9 cellular contexts compared by ENCODE assay signal in the genomic region with DNA sequence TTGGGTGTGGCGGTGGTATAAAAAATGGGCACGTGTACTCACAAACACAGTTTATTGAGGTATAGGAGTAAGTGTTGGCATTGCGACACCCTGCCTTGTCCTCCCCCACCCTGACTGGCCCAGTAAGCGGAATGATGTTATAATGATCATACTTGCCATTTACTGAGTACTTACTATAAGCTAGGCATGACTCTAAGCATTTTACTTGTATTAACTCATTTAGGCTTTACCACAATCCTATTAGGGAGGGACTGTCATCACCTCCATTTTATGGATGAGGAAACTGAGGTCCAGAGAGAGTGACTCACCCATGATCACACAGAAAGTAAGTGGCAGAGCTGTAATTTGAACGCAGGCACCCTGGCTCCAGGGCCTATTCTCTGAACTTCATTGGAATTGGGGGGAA. TPM values are rescaled to one million over a fixed set of nuclear protein-coding genes. Genes with fewer than 3 reads are reported as not detected.
DNase-seq lines count a peak whose midpoint lies in the region; ATAC-seq and TF ChIP-seq lines count a peak whose summit lies in the region.
"Had no signal": no experiment of that assay in that cellular context is flagged by ENCODE, and none has a peak within 500 bp of the region (broad histone marks: within the 10 kb centered on the region; RNA-seq: fewer than 3 reads in every experiment).

No MANE protein-coding gene starts in this region.

- H4K20me1 ChIP-seq in DND-41 (ENCODE audit: insufficient read depth, low read length): no peaks in the 10 kb centered on the region

- H3K27me3 ChIP-seq in DND-41 (ENCODE audit: insufficient read depth, low read length, poor library complexity) (no peaks in the 10 kb centered on the region), dorsolateral prefrontal cortex (peaks cover 0 to 21% (median 0%) of the 10 kb centered on the region in 45 donors), psoas muscle (ENCODE audit: insufficient read depth in 3 of 3, low read length in 2 of 3) (no peaks in the 10 kb centered on the region)

- intact Hi-C loops in dorsolateral prefrontal cortex (cut with DNase I): no loop called here
- intact Hi-C loops in psoas muscle (cut with DNase I): no loop called here

- peaks cover 75% of the 10 kb centered on the region for H3K4me1 ChIP-seq in DND-41 (ENCODE audit: insufficient read depth, low read length)
- H3K4me1 ChIP-seq in psoas muscle: peaks cover 11% of the 10 kb centered on the region

- TF ChIP-seq CTCF in DND-41 (IDR thresholded peaks at IDR 0.05; ENCODE audit: borderline replicate concordance, extremely low read depth, low read length, poor library complexity, severe bottlenecking) (no peak), dorsolateral prefrontal cortex (IDR thresholded peaks at IDR 0.05 in 54 of 56, conservative IDR thresholded peaks at IDR 0.05 in 2 of 56; ENCODE audit: low read depth in 1 of 56, partially characterized antibody in 56 of 56) (no peak), psoas muscle (IDR thresholded peaks at IDR 0.05) (no peak), omental fat pad (IDR thresholded peaks at IDR 0.05) (no peak)

- ATAC-seq in DND-41 (ENCODE audit: insufficient read depth, low read depth) (no peak), psoas muscle (no peak), HG03521 (IDR thresholded peaks at IDR 0.05; ENCODE audit: unreplicated experiment) (no peak), omental fat pad (ENCODE audit: low FRiP score) (no peak)

- peaks cover 10% of the 10 kb centered on the region; the same call in 1 of the 2 replicates for H3K36me3 ChIP-seq in DND-41 (ENCODE audit: insufficient read depth, low read length)
- no peaks in the 10 kb centered on the region for H3K36me3 ChIP-seq in psoas muscle (ENCODE audit: insufficient read depth in 1 of 2, low read depth in 1 of 2)

- H3K9ac ChIP-seq in DND-41 (ENCODE audit: low read depth, low read length): peak overlapping the region; percentile 78; the same call in 1 of the 2 replicates
- H3K9ac ChIP-seq: KMS-11 had no signal

- H3K4me2 ChIP-seq in DND-41 (ENCODE audit: insufficient read depth, low read length): peak overlapping the region; percentile 81
- H3K4me2 ChIP-seq: KMS-11 had no signal

- H3K9me3 ChIP-seq in DND-41 (ENCODE audit: insufficient read depth, low read length, severe bottlenecking): no peaks in the 10 kb centered on the region
- H3K9me3 ChIP-seq in psoas muscle: no peaks in the 10 kb centered on the region

- peak overlapping the region; percentile 91 for H3K27ac ChIP-seq in DND-41 (ENCODE audit: low read length)
- H3K27ac ChIP-seq in dorsolateral prefrontal cortex: peak overlapping the region in 52 of 59 donors; percentile 12 to 92 (median 70)
- peak overlapping the region; percentile 79 for H3K27ac ChIP-seq in psoas muscle
- H3K27ac ChIP-seq: KMS-11 had no signal

- WGBS in psoas muscle, 3 donors: 81 to 92% (median 85%) methylated on average over 5 of the region's 5 CpGs

- H3K4me3 ChIP-seq in DND-41 (ENCODE audit: low read depth in 1 of 2, low read length in 2 of 2) (peak overlapping the region in 1 of 2 experiments; percentile 75; a peak in 1 of 4 replicates), dorsolateral prefrontal cortex (peak overlapping the region in 35 of 59 donors; percentile 15 to 84 (median 74)), psoas muscle (peak overlapping the region; percentile 79)

- H2AFZ ChIP-seq in DND-41 (ENCODE audit: low read depth, low read length): no peak overlapping the region

- H3K79me2 ChIP-seq in DND-41 (ENCODE audit: insufficient read depth, low read length): peaks cover 58% of the 10 kb centered on the region

- DNase-seq in DND-41 (no peak), NOMO-1 treated with dmso at 0.1 percent for 144 hours (lab: John Stamatoyannopoulos, UW; ENCODE audit: unreplicated experiment) (peak; percentile 24), dorsolateral prefrontal cortex (no peak), psoas muscle (no peak), omental fat pad (ENCODE audit: low spot score) (no peak), DMS79 treated with DMSO at 0.1 percent for 48 hours (lab: John Stamatoyannopoulos, UW) (no peak), NCI-H1092 (lab: John Stamatoyannopoulos, UW) (no peak)

RNA-seq across cellular contexts. Expression of gene SMIM3, which starts 2.3 kb away (rescaled TPM):
- total RNA-seq in dorsolateral prefrontal cortex (10 to 100 TPM in 38 of 120 experiments, 1 to 10 TPM in 82; 4.2 to 37.5 (median 8.9) TPM), psoas muscle (1 to 10 TPM; 6.4 to 7.0 (median 6.8) TPM), omental fat pad (100 to 1,000 TPM; 140 to 211 (median 157) TPM)
- 10 to 100 TPM in 1 of 3 donors, 1 to 10 TPM in 2; 9.6 to 25.5 (median 9.6) TPM for polyA plus RNA-seq in psoas muscle

RNA-seq across cellular contexts. Expression of gene DCTN4, which starts 22.0 kb away (rescaled TPM):
- total RNA-seq in dorsolateral prefrontal cortex: 100 to 1,000 TPM in 28 of 120 experiments, 10 to 100 TPM in 92; 75.7 to 114 (median 94.9) TPM
- total RNA-seq in psoas muscle: 10 to 100 TPM; 50.9 to 81.5 (median 70.6) TPM
- polyA plus RNA-seq in psoas muscle: 10 to 100 TPM; 28.8 to 39.3 (median 31.5) TPM
- 10 to 100 TPM; 52.2 to 84.9 (median 67.0) TPM for total RNA-seq in omental fat pad
